20 cellular contexts compared by ENCODE assay signal in the genomic region with DNA sequence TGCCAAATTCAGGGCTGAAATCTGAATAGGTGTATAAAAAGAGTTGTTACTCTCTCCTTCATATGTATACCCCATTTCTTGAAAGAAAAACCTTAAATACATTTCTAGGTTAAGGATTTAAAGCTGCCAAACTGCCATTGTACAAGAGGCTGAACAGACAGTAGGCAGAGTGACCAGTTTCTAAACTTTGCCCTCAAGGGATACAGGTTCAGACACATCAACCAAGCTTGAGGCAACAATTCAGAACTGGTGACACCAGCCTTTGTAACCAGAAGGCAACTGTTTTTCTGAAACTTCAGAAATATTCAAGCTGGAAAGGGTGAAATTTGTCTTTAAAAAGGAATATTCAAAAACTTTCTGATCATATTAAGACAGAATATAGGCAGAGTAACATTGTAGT. TPM values are rescaled to one million over a fixed set of nuclear protein-coding genes. Genes with fewer than 3 reads are reported as not detected.
DNase-seq lines count a peak whose midpoint lies in the region; ATAC-seq and TF ChIP-seq lines count a peak whose summit lies in the region.
"Had no signal": no experiment of that assay in that cellular context is flagged by ENCODE, and none has a peak within 500 bp of the region (broad histone marks: within the 10 kb centered on the region; RNA-seq: fewer than 3 reads in every experiment).

No MANE protein-coding gene starts in this region.

- ATAC-seq in foreskin keratinocyte (peak; percentile 78), right cardiac atrium (no peak)
- ATAC-seq: GM12878, HCT116 had no signal

- H3K4me2 ChIP-seq in mammary epithelial cell (ENCODE audit: insufficient read depth, low read depth, low read length): peak overlapping the region; percentile 8
- no peak overlapping the region for H3K4me2 ChIP-seq in trophoblast cell (ENCODE audit: low read length)
- H3K4me2 ChIP-seq: BLaER1 treated with 17β-estradiol and CSF1 and Interleukin-3, amounts not matched to agents 10 nM and 100 nM had no signal

- H3K36me3 ChIP-seq in mammary epithelial cell (ENCODE audit: insufficient read depth, low read length): no peaks in the 10 kb centered on the region
- no peaks in the 10 kb centered on the region for H3K36me3 ChIP-seq in trophoblast cell (ENCODE audit: control insufficient read depth in 1 of 2, insufficient read depth in 2 of 2, low read length in 2 of 2)
- H3K36me3 ChIP-seq in adrenal gland (replicated peaks in 1 of 2): no peaks in the 10 kb centered on the region

- H3K23ac ChIP-seq in trophoblast cell (ENCODE audit: low read length): no peak overlapping the region

- no peak overlapping the region for H4K8ac ChIP-seq in trophoblast cell (ENCODE audit: low read depth, low read length)

- no peak overlapping the region for H3K18ac ChIP-seq in trophoblast cell (ENCODE audit: low read length)

- H3K4me1 ChIP-seq in mammary epithelial cell (ENCODE audit: insufficient read depth, low read length) (peaks cover 3% of the 10 kb centered on the region), foreskin keratinocyte (peaks cover 8% of the 10 kb centered on the region), trophoblast cell (ENCODE audit: control insufficient read depth in 1 of 2, insufficient read depth in 2 of 2, low read length in 2 of 2) (peaks cover 0 to 3% of the 10 kb centered on the region in 2 experiments), adrenal gland (replicated peaks in 1 of 2) (no peaks in the 10 kb centered on the region), right cardiac atrium (ENCODE audit: control insufficient read depth, insufficient read depth, low read length) (no peaks in the 10 kb centered on the region)

- no peak overlapping the region for H2BK12ac ChIP-seq in trophoblast cell (ENCODE audit: low read length)

- dilution Hi-C loops in mammary epithelial cell (cut with HindIII; ENCODE audit: low sequenced_read_pairs): loop anchor here (5.0 kb wide), 1 partner anchor 46 kb away; a partner anchor contains a TSS

- in situ Hi-C loops in mammary epithelial cell (cut with MboI; ENCODE audit: low sequenced_read_pairs in 2 of 2): loop anchor here in 1 of 2 donors (25.0 kb wide), 1 partner anchor 646 kb away; no protein-coding TSS in a partner anchor

- TF ChIP-seq CTCF in RWPE1 (conservative IDR thresholded peaks at IDR 0.05; ENCODE audit: low read depth) (no peak), mammary epithelial cell (conservative IDR thresholded peaks at IDR 0.05 in 1 of 2, IDR thresholded peaks at IDR 0.05 in 1 of 2; ENCODE audit: extremely low read depth in 1 of 2, insufficient read depth in 1 of 2, low read depth in 1 of 2, low read length in 2 of 2) (no peak), foreskin keratinocyte (conservative IDR thresholded peaks at IDR 0.05) (no peak), adrenal gland (IDR thresholded peaks at IDR 0.05) (no peak)

- H4K91ac ChIP-seq in trophoblast cell (ENCODE audit: low read depth, low read length): no peak overlapping the region

- H3K27ac ChIP-seq in RWPE1 (no peak overlapping the region), mammary epithelial cell (ENCODE audit: insufficient read depth, low read depth, low read length) (no peak overlapping the region), foreskin keratinocyte (no peak overlapping the region), trophoblast cell (ENCODE audit: low read depth, low read length) (no peak overlapping the region), adrenal gland (no peak overlapping the region), right cardiac atrium (ENCODE audit: low read length) (no peak overlapping the region)
- H3K27ac ChIP-seq: BLaER1 treated with 17β-estradiol and CSF1 and Interleukin-3, amounts not matched to agents 10 nM and 100 nM had no signal

- H3K9ac ChIP-seq in mammary epithelial cell (ENCODE audit: insufficient read depth, low read length) (no peak overlapping the region), trophoblast cell (ENCODE audit: low read length) (no peak overlapping the region)
- H3K9ac ChIP-seq: BLaER1 treated with 17β-estradiol and CSF1 and Interleukin-3, amounts not matched to agents 10 nM and 100 nM had no signal

- no peaks in the 10 kb centered on the region for H3K79me1 ChIP-seq in trophoblast cell (ENCODE audit: low read length)

- TF ChIP-seq POLR2A in adrenal gland (IDR thresholded peaks at IDR 0.05): no peak

- H3K9me3 ChIP-seq in mammary epithelial cell (replicated peaks; ENCODE audit: insufficient read depth, low read length): no peaks in the 10 kb centered on the region
- no peaks in the 10 kb centered on the region for H3K9me3 ChIP-seq in trophoblast cell (ENCODE audit: insufficient read depth, low read depth, low read length)
- no peaks in the 10 kb centered on the region for H3K9me3 ChIP-seq in adrenal gland (replicated peaks in 1 of 3)
- H3K9me3 ChIP-seq in right cardiac atrium (ENCODE audit: control insufficient read depth, low read length): no peaks in the 10 kb centered on the region
- H3K9me3 ChIP-seq: BLaER1 treated with 17β-estradiol and CSF1 and Interleukin-3, amounts not matched to agents 10 nM and 100 nM had no signal

- BruUV-seq in mammary epithelial cell (replicated peaks; lab: Mats Ljungman, UMichigan): no TSS peak

- H3K27me3 ChIP-seq in mammary epithelial cell (ENCODE audit: insufficient read depth, low read length) (no peaks in the 10 kb centered on the region), foreskin keratinocyte (no peaks in the 10 kb centered on the region), trophoblast cell (ENCODE audit: insufficient read depth, low read length) (no peaks in the 10 kb centered on the region), adrenal gland (no peaks in the 10 kb centered on the region), right cardiac atrium (ENCODE audit: control insufficient read depth, insufficient read depth) (no peaks in the 10 kb centered on the region)
- H3K27me3 ChIP-seq: BLaER1 treated with 17β-estradiol and CSF1 and Interleukin-3, amounts not matched to agents 10 nM and 100 nM had no signal

- DNase-seq in RWPE1 (ENCODE audit: low spot score) (peak; percentile 26), mammary epithelial cell (peak; percentile 60), foreskin keratinocyte (peak; percentile 19 to 57), trophoblast cell (peak; percentile 38 to 48), adrenal gland (no peak), NCI-H1417 (lab: John Stamatoyannopoulos, UW) (no peak), right cardiac atrium (no peak)
- DNase-seq: CD4-positive, CD25-positive, alpha-beta regulatory T cell; CD8-positive, alpha-beta memory T cell; COR-L47; DMS 273 treated with DMSO at 0.1 percent for 48 hours; DMS53; DND-41; EL; GOT3; H7; HFFc6 had no signal

- H2AK5ac ChIP-seq in trophoblast cell (ENCODE audit: low read length): no peak overlapping the region

- no peak overlapping the region for H2AFZ ChIP-seq in mammary epithelial cell (ENCODE audit: low read depth, low read length)
- H2AFZ ChIP-seq in trophoblast cell (ENCODE audit: insufficient read depth, low read length, poor library complexity): no peak overlapping the region

- intact Hi-C loops in mammary epithelial cell (cut with micrococcal nuclease): no loop called here
- intact Hi-C loops in adrenal gland (cut with DNase I): no loop called here
- intact Hi-C loops in right cardiac atrium (cut with DNase I): no loop called here

- no peak overlapping the region for H3K4me3 ChIP-seq in mammary epithelial cell (replicated peaks in 1 of 3; ENCODE audit: insufficient read depth in 1 of 3, low read depth in 2 of 3, low read length in 3 of 3)
- H3K4me3 ChIP-seq in trophoblast cell (ENCODE audit: low read depth, low read length): no peak overlapping the region
- H3K4me3 ChIP-seq in adrenal gland: no peak overlapping the region
- no peak overlapping the region for H3K4me3 ChIP-seq in right cardiac atrium (ENCODE audit: low read length)
- H3K4me3 ChIP-seq: BLaER1 treated with 17β-estradiol and CSF1 and Interleukin-3, amounts not matched to agents 10 nM and 100 nM; GM12878 had no signal

- H3K79me2 ChIP-seq in mammary epithelial cell (ENCODE audit: insufficient read depth, low read length) (no peaks in the 10 kb centered on the region), trophoblast cell (ENCODE audit: control insufficient read depth, insufficient read depth, low read length, poor library complexity) (no peaks in the 10 kb centered on the region)

- POLR2A ChIA-PET in RWPE1 (lab: Yijun Ruan, JAX; ENCODE audit: low non-redundant PET): no interaction called here

- H4K12ac ChIP-seq in trophoblast cell (ENCODE audit: low read depth, low read length): no peak overlapping the region

- CTCF ChIA-PET in RWPE1 (lab: Yijun Ruan, JAX) (interaction anchor here (0.6 kb wide), 2 partner anchors 403 to 434 kb away, joined by 3 to 4 read pairs; no protein-coding TSS in a partner anchor), mammary epithelial cell (lab: Charles Lee; ENCODE audit: low non-redundant PET) (no interaction called here)

- no peak overlapping the region for H2BK120ac ChIP-seq in trophoblast cell (ENCODE audit: insufficient read depth, low read length, poor library complexity)

- H3K14ac ChIP-seq in trophoblast cell (ENCODE audit: low read length): no peak overlapping the region

- no peak overlapping the region for H3K4ac ChIP-seq in trophoblast cell (ENCODE audit: low read depth, low read length)

- no peaks in the 10 kb centered on the region for H4K20me1 ChIP-seq in mammary epithelial cell (ENCODE audit: insufficient read depth, low read length)
- H4K20me1 ChIP-seq: BLaER1 treated with 17β-estradiol and CSF1 and Interleukin-3, amounts not matched to agents 10 nM and 100 nM had no signal

- no peak overlapping the region for H2BK5ac ChIP-seq in trophoblast cell (ENCODE audit: low read depth, low read length, poor library complexity)

RNA-seq across cellular contexts. Expression of a gene that starts 47.5 kb away (rescaled TPM):
- 10 to 100 TPM; 23.5 to 25.2 TPM for total RNA-seq in mammary epithelial cell
- 11.6 TPM for polyA plus RNA-seq in mammary epithelial cell
- 5.9 TPM for polyA minus RNA-seq in mammary epithelial cell
- total RNA-seq in foreskin keratinocyte: 16.4 and 18.6 TPM in 2 replicates
- 6.1 and 6.8 TPM in 2 replicates for polyA plus RNA-seq in foreskin keratinocyte
- 9.0 and 10.3 TPM in 2 replicates for polyA plus RNA-seq in trophoblast cell (2013)
- total RNA-seq in adrenal gland: 10 to 100 TPM; 14.0 to 43.7 (median 25.1) TPM
- 10 to 100 TPM in 2 of 3 donors, 1 to 10 TPM in 1; 6.5 to 32.7 (median 11.2) TPM for polyA plus RNA-seq in adrenal gland
- total RNA-seq in right cardiac atrium: 10 to 100 TPM; 28.9 to 46.3 (median 39.4) TPM
- polyA plus RNA-seq in right cardiac atrium: 9.8 TPM

RNA-seq across cellular contexts. Expression of a gene that starts 47.6 kb away (rescaled TPM):
- total RNA-seq in mammary epithelial cell (100 to 1,000 TPM in 1 of 2 donors, 10 to 100 TPM in 1; 32.4 to 118 TPM), foreskin keratinocyte (34.6 and 34.8 TPM in 2 replicates), adrenal gland (10 to 100 TPM; 23.4 to 46.5 (median 31.9) TPM), right cardiac atrium (10 to 100 TPM; 24.0 to 32.7 (median 30.9) TPM)
- polyA plus RNA-seq in mammary epithelial cell (34.8 TPM), foreskin keratinocyte (2.0 and 2.9 TPM in 2 replicates), adrenal gland (10 to 100 TPM in 1 of 3 donors, 1 to 10 TPM in 2; 1.4 to 26.6 (median 2.2) TPM), right cardiac atrium (4.8 TPM)
- polyA minus RNA-seq in mammary epithelial cell: 38.5 TPM
- 25.1 and 25.4 TPM in 2 replicates for polyA plus RNA-seq in trophoblast cell (2013)

Comparison
In these comparisons a context has a peak if more than half of its experiments do, and no peak if none do; other contexts are left out.
1. DNase-seq: peak in RWPE1 (single experiment), mammary epithelial cell (single experiment), foreskin keratinocyte (2 of 2) and trophoblast cell (2 of 2); none in adrenal gland (0 of 7), NCI-H1417 (0 of 3) and right cardiac atrium (0 of 3).